8 cellular contexts compared by ENCODE assay signal in genomic region chr12:52701281-52701680, GRCh38. TPM values are rescaled to one million over a fixed set of nuclear protein-coding genes. Genes with fewer than 3 reads are reported as not detected.
"Had no signal": no experiment of that assay in that cellular context is flagged by ENCODE, and none has a peak within 500 bp of the region (broad histone marks: within the 10 kb centered on the region; RNA-seq: fewer than 3 reads in every experiment).

No MANE protein-coding gene starts in this region.

- H2AFZ ChIP-seq: GM23338 had no signal

- H3K4me3 ChIP-seq: GM23338 had no signal

- H3K9me3 Mint-ChIP-seq: GM23338, H9 had no signal

- H3K4me2 ChIP-seq: GM23338 had no signal

- FAIRE-seq: H1, H54, HTR-8/SVneo had no signal

- DNase-seq: H9, HCEC 1CT, IMR-90 had no signal

- H3K27ac Mint-ChIP-seq: GM23338 had no signal

- H3K4me3 Mint-ChIP-seq: GM23338, H9 had no signal

RNA-seq across cellular contexts. Expression of gene KRT77, which starts 2.0 kb away (rescaled TPM):
- total RNA-seq: GM23338, H1, H9, HT-29, IMR-90 had no signal
- polyA plus RNA-seq: GM23338, IMR-90 had no signal

RNA-seq across cellular contexts. Expression of gene KRT1, which starts 21.1 kb away (rescaled TPM):
- total RNA-seq: GM23338, H1, H9, HT-29, IMR-90 had no signal
- polyA plus RNA-seq: GM23338, H1, IMR-90 had no signal

RNA-seq across cellular contexts. Expression of gene KRT2, which starts 49.3 kb away (rescaled TPM):
- total RNA-seq: GM23338, H1, H9, HT-29, IMR-90 had no signal
- polyA plus RNA-seq: GM23338, H1, IMR-90 had no signal
